ENCODE assay signal across 8 cellular contexts in the genomic region with DNA sequence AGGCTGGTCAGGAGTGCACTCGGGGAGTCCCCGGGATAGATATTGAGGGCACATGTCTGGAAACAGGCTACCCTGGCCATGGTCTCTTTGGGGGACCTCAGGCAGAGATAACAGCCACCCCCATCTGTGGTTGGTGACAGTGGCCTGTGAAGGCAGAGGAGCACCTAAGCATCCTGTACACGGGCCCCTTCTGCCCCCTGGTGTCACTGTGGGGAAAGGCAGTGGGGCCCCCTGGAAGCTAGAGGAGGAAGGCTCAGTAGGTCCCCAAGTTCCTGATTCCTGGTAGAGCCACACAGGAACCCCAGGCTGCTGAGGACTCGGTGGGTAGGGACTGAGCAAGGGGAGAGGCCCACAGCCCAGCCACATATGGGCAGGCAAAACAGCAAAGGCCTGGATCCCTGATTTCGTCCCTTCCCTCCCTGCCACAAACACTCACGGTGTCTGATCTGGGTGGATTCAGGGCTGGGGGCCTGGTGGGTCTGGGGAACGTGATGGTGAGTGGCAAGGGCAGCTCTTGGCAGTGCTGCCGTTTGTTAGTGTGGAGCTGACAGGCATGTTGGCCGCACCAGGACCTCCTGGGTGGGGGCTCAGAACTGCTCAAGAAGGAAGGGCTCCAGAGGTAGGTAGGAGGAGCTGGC. TPM values are rescaled to one million over a fixed set of nuclear protein-coding genes. Genes with fewer than 3 reads are reported as not detected.
DNase-seq lines count a peak whose midpoint lies in the region; ATAC-seq and TF ChIP-seq lines count a peak whose summit lies in the region.

No MANE protein-coding gene starts in this region.

- CTCF ChIA-PET in PC-9 (lab: Charles Lee): interaction anchor here (0.6 kb wide), 3 partner anchors 81 to 418 kb away, joined by 3 to 6 read pairs (median 5); no protein-coding TSS in a partner anchor

- H4K20me1 ChIP-seq in PC-9 (ENCODE audit: insufficient read depth): no peaks in the 10 kb centered on the region

- H3K4me1 Mint-ChIP-seq in activated T-cell treated with anti-CD3 and anti-CD28 coated beads, Interleukin-2, amount 50 U/mL, for 72 hours (ENCODE audit: low read depth): no peaks in the 10 kb centered on the region
- H3K4me1 Mint-ChIP-seq in glutamatergic neuron (ENCODE audit: low read depth, unreplicated experiment): peaks cover 4% of the 10 kb centered on the region

- H3K36me3 Mint-ChIP-seq in activated T-cell treated with anti-CD3 and anti-CD28 coated beads, Interleukin-2, amount 50 U/mL, for 72 hours (ENCODE audit: insufficient read depth in 2 of 2): peaks cover 19 to 43% of the 10 kb centered on the region in 2 donors
- no peaks in the 10 kb centered on the region for H3K36me3 Mint-ChIP-seq in glutamatergic neuron (ENCODE audit: unreplicated experiment)

- H3K4me3 Mint-ChIP-seq in activated T-cell treated with anti-CD3 and anti-CD28 coated beads, Interleukin-2, amount 50 U/mL, for 72 hours: no peak overlapping the region
- H3K4me3 Mint-ChIP-seq in glutamatergic neuron (ENCODE audit: unreplicated experiment): no peak overlapping the region

- H3K27me3 Mint-ChIP-seq in activated T-cell treated with anti-CD3 and anti-CD28 coated beads, Interleukin-2, amount 50 U/mL, for 72 hours (ENCODE audit: low read depth): no peaks in the 10 kb centered on the region
- no peaks in the 10 kb centered on the region for H3K27me3 Mint-ChIP-seq in glutamatergic neuron (ENCODE audit: unreplicated experiment)

- no peaks in the 10 kb centered on the region for H3F3A ChIP-seq in PC-9 (ENCODE audit: insufficient read depth, low read depth)

- no peaks in the 10 kb centered on the region for H3K9me2 ChIP-seq in PC-9 (ENCODE audit: insufficient read depth)

- H3K27ac ChIP-seq in PC-9: no peak overlapping the region

- H2AFZ ChIP-seq in PC-9: no peak overlapping the region

- 0 out of 2 replicates have a peak, but pooled peaks cover under 1% of the 10 kb centered on the region for H3K36me3 ChIP-seq in PC-9 (ENCODE audit: low read depth)

- TF ChIP-seq CTCF in AG09309 (IDR thresholded peaks at IDR 0.05; ENCODE audit: control insufficient read depth, insufficient read depth, low read depth, low read length, missing control alignments) (peak; percentile 91), PC-9 (conservative IDR thresholded peaks at IDR 0.05) (peak; percentile 77), glutamatergic neuron (IDR thresholded peaks at IDR 0.05; ENCODE audit: partially characterized antibody, unreplicated experiment) (peak; percentile 75), retinal pigment epithelial cell (conservative IDR thresholded peaks at IDR 0.05; ENCODE audit: low read depth, low read length) (peak; percentile 81)

- POLR2A ChIA-PET in PC-9 (lab: Charles Lee; ENCODE audit: unreplicated experiment): no interaction called here

- no peaks in the 10 kb centered on the region for H3K27me3 ChIP-seq in PC-9 (ENCODE audit: insufficient read depth, low read depth)

- no peaks in the 10 kb centered on the region for H3K79me2 ChIP-seq in PC-9 (ENCODE audit: low read depth)

- ATAC-seq in activated T-cell treated with anti-CD3 and anti-CD28 coated beads, Interleukin-2, amount 50 U/mL, for 72 hours (replicated peaks in 1 of 2): peak; percentile 85 to 90
- ATAC-seq in GM18498 (IDR thresholded peaks at IDR 0.05; ENCODE audit: unreplicated experiment): no peak

- no peaks in the 10 kb centered on the region for H3K4me1 ChIP-seq in PC-9 (replicated peaks; ENCODE audit: insufficient read depth)

- BruUV-seq in PC-9 (replicated peaks; lab: Mats Ljungman, UMichigan): no TSS peak

- no peak overlapping the region for H3K27ac Mint-ChIP-seq in activated T-cell treated with anti-CD3 and anti-CD28 coated beads, Interleukin-2, amount 50 U/mL, for 72 hours
- no peak overlapping the region for H3K27ac Mint-ChIP-seq in glutamatergic neuron (ENCODE audit: unreplicated experiment)

- no peak overlapping the region for H3K4me2 ChIP-seq in PC-9

- H3K4me3 ChIP-seq in AG09309 (ENCODE audit: control insufficient read depth, low read depth, low read length): no peak overlapping the region
- H3K4me3 ChIP-seq in PC-9: no peak overlapping the region
- no peak overlapping the region for H3K4me3 ChIP-seq in retinal pigment epithelial cell (ENCODE audit: low read length)

- no peak for DNase-seq in AG09309 (ENCODE audit: low read depth)
- peak; percentile 80 for DNase-seq in GM19238 (ENCODE audit: insufficient read length, low spot score)
- peak in 1 of 2 experiments; percentile 52 for DNase-seq in PC-9
- peak; percentile 64 to 74 for DNase-seq in activated T-cell treated with anti-CD3 and anti-CD28 coated beads, Interleukin-2, amount 50 U/mL, for 72 hours
- DNase-seq in glutamatergic neuron: peak; percentile 74
- DNase-seq in retinal pigment epithelial cell (ENCODE audit: low read depth): no peak
- DNase-seq in NCI-H1092 treated with DMSO at 0.1 percent for 48 hours (lab: John Stamatoyannopoulos, UW): no peak

- intact Hi-C loops in PC-9 (cut with micrococcal nuclease; ENCODE audit: unreplicated experiment): loop anchor here (2.0 to 5.0 kb wide), 2 partner anchors 168 to 417 kb away; no protein-coding TSS in a partner anchor

- H3K9me3 ChIP-seq in PC-9 (ENCODE audit: insufficient read depth, low read depth): no peaks in the 10 kb centered on the region

- no peaks in the 10 kb centered on the region for H3K9me3 Mint-ChIP-seq in activated T-cell treated with anti-CD3 and anti-CD28 coated beads, Interleukin-2, amount 50 U/mL, for 72 hours
- H3K9me3 Mint-ChIP-seq in glutamatergic neuron (ENCODE audit: unreplicated experiment): peaks cover 4% of the 10 kb centered on the region

RNA-seq across cellular contexts. Expression of gene CXCR6, which starts 14.1 kb away (rescaled TPM):
- 0.63 and 0.74 TPM in 2 replicates for total RNA-seq in PC-9 (2021)
- total RNA-seq in activated T-cell treated with anti-CD3 and anti-CD28 coated beads, Interleukin-2, amount 50 U/mL, for 72 hours: 10 to 100 TPM in 1 of 2 donors, 1 to 10 TPM in 1; 2.0 to 13.1 TPM
- total RNA-seq in glutamatergic neuron (ENCODE audit: unreplicated experiment): not detected

RNA-seq across cellular contexts. Expression of gene CCR9, which starts 42.8 kb away (rescaled TPM):
- not detected in 2 replicates for total RNA-seq in PC-9 (2021)
- total RNA-seq in activated T-cell treated with anti-CD3 and anti-CD28 coated beads, Interleukin-2, amount 50 U/mL, for 72 hours: under 1 TPM in 1 of 2 donors, not detected in 1; 0.14 TPM
- total RNA-seq in glutamatergic neuron (ENCODE audit: unreplicated experiment): not detected

Comparison
In these comparisons a context has a peak if more than half of its experiments do, and no peak if none do; other contexts are left out.
1. DNase-seq: peak in GM19238 (single experiment), activated T-cell treated with anti-CD3 and anti-CD28 coated beads, Interleukin-2, amount 50 U/mL, for 72 hours (2 of 2) and glutamatergic neuron (single experiment); none in AG09309 (single experiment), retinal pigment epithelial cell (single experiment) and NCI-H1092 treated with DMSO at 0.1 percent for 48 hours (single experiment).
2. Peak in every context shown above with its lines, with median percentiles within 50 percentile points of each other: CTCF ChIP-seq.